ENCODE assay signal across 33 cellular contexts in genomic region chr14:39087493-39087892, GRCh38.
"Had no signal": no experiment of that assay in that cellular context is flagged by ENCODE, and none has a peak within 500 bp of the region (broad histone marks: within the 10 kb centered on the region; RNA-seq: fewer than 3 reads in every experiment).

No MANE protein-coding gene starts in this region.

- H3K9me3 Mint-ChIP-seq: activated B cell treated with CpG ODN at 0.5 μM for 24 hours; activated CD8-positive, alpha-beta T cell treated with anti-CD3 and anti-CD28 coated beads for 36 hours; activated naive CD4-positive, alpha-beta T cell treated with anti-CD3 and anti-CD28 coated beads, Interleukin-2, amount 50 U/mL, for 24 hours; activated naive CD8-positive, alpha-beta T cell treated with anti-CD3 and anti-CD28 coated beads for 36 hours; activated naive CD8-positive, alpha-beta T cell treated with anti-CD3 and anti-CD28 coated beads, Interleukin-2, amount 50 U/mL, for 24 hours; activated T-cell treated with anti-CD3 and anti-CD28 coated beads, Interleukin-2, amount 50 U/mL, for 72 hours; brain; dendritic cell treated with granulocyte-macrophage colony-stimulating factor and Interleukin-4, amounts not matched to agents 40 ng/mL and 50 ng/mL, for 4 days; T-cell; T-helper 1 cell treated with Interleukin-12 subunit alpha and Interleukin-12 subunit beta and Interleukin-4 antibody, amounts not matched to agents 30 μg/mL and 1 μg/mL, for 36 hours; T-helper 2 cell treated with Interferon-gamma antibody and Interleukin-4, amounts not matched to agents 5 μg/mL and 100 μg/mL, for 36 hours had no signal

- H3K27me3 Mint-ChIP-seq: activated B cell treated with CpG ODN at 0.5 μM for 24 hours; activated CD8-positive, alpha-beta T cell treated with anti-CD3 and anti-CD28 coated beads for 36 hours; activated naive CD4-positive, alpha-beta T cell treated with anti-CD3 and anti-CD28 coated beads, Interleukin-2, amount 50 U/mL, for 24 hours; activated naive CD8-positive, alpha-beta T cell treated with anti-CD3 and anti-CD28 coated beads for 36 hours; activated naive CD8-positive, alpha-beta T cell treated with anti-CD3 and anti-CD28 coated beads, Interleukin-2, amount 50 U/mL, for 24 hours; brain; dendritic cell treated with granulocyte-macrophage colony-stimulating factor and Interleukin-4, amounts not matched to agents 40 ng/mL and 50 ng/mL, for 4 days; T-cell had no signal

- H3K4me1 ChIP-seq: ascending aorta, breast epithelium, gastroesophageal sphincter, heart right ventricle had no signal

- H3K4me2 ChIP-seq: hepatocyte had no signal

- H3K4me3 ChIP-seq: ascending aorta, breast epithelium, cardiac muscle cell, coronary artery, dorsolateral prefrontal cortex, gastroesophageal sphincter, heart right ventricle, hepatocyte had no signal

- H3K27ac Mint-ChIP-seq: activated B cell treated with CpG ODN at 0.5 μM for 24 hours; activated naive CD8-positive, alpha-beta T cell treated with anti-CD3 and anti-CD28 coated beads, Interleukin-2, amount 50 U/mL, for 24 hours; brain; dendritic cell treated with granulocyte-macrophage colony-stimulating factor and Interleukin-4, amounts not matched to agents 40 ng/mL and 50 ng/mL, for 4 days; endodermal cell; T-cell; T-helper 1 cell treated with Interleukin-12 subunit alpha and Interleukin-12 subunit beta and Interleukin-4 antibody, amounts not matched to agents 30 μg/mL and 1 μg/mL, for 36 hours; T-helper 2 cell treated with Interferon-gamma antibody and Interleukin-4, amounts not matched to agents 5 μg/mL and 100 μg/mL, for 36 hours had no signal

- H3K4me3 Mint-ChIP-seq: activated B cell treated with CpG ODN at 0.5 μM for 24 hours; activated CD8-positive, alpha-beta T cell treated with anti-CD3 and anti-CD28 coated beads for 36 hours; activated naive CD4-positive, alpha-beta T cell treated with anti-CD3 and anti-CD28 coated beads, Interleukin-2, amount 50 U/mL, for 24 hours; activated naive CD8-positive, alpha-beta T cell treated with anti-CD3 and anti-CD28 coated beads for 36 hours; activated naive CD8-positive, alpha-beta T cell treated with anti-CD3 and anti-CD28 coated beads, Interleukin-2, amount 50 U/mL, for 24 hours; activated T-cell treated with anti-CD3 and anti-CD28 coated beads, Interleukin-2, amount 50 U/mL, for 72 hours; brain; dendritic cell treated with granulocyte-macrophage colony-stimulating factor and Interleukin-4, amounts not matched to agents 40 ng/mL and 50 ng/mL, for 4 days; endodermal cell; T-cell; T-helper 1 cell treated with Interleukin-12 subunit alpha and Interleukin-12 subunit beta and Interleukin-4 antibody, amounts not matched to agents 30 μg/mL and 1 μg/mL, for 36 hours; T-helper 2 cell treated with Interferon-gamma antibody and Interleukin-4, amounts not matched to agents 5 μg/mL and 100 μg/mL, for 36 hours had no signal

- H2AFZ ChIP-seq: hepatocyte had no signal

- H3K27me3 ChIP-seq: ascending aorta, breast epithelium, cardiac muscle cell, dorsolateral prefrontal cortex, gastroesophageal sphincter, heart right ventricle, hepatocyte had no signal

- DNase-seq: activated B cell treated with CpG ODN at 0.5 μM for 24 hours; activated CD4-positive, alpha-beta T cell treated with anti-CD3 and anti-CD28 coated beads for 48 hours; activated CD4-positive, alpha-beta T cell treated with anti-CD3 and anti-CD28 coated beads, Interleukin-2, amount 50 U/mL, for 1 hour; activated CD4-positive, alpha-beta T cell treated with anti-CD3 and anti-CD28 coated beads, Interleukin-2, amount 50 U/mL, for 48 hours; activated CD8-positive, alpha-beta memory T cell treated with anti-CD3 and anti-CD28 coated beads for 24 hours; activated CD8-positive, alpha-beta T cell treated with anti-CD3 and anti-CD28 coated beads for 36 hours; activated gamma-delta T cell; activated naive CD4-positive, alpha-beta T cell; activated naive CD8-positive, alpha-beta T cell treated with anti-CD3 and anti-CD28 coated beads for 36 hours; activated naive CD8-positive, alpha-beta T cell treated with anti-CD3 and anti-CD28 coated beads, Interleukin-2, amount 50 U/mL, for 24 hours; activated T-cell treated with anti-CD3 and anti-CD28 coated beads, Interleukin-2, amount 50 U/mL, for 72 hours; central memory CD4-positive, alpha-beta T cell; dorsolateral prefrontal cortex; effector memory CD4-positive, alpha-beta T cell; endodermal cell; foreskin fibroblast; heart right ventricle; T-cell; T1000; WERI-Rb-1 had no signal

- H3K9me3 ChIP-seq: ascending aorta, breast epithelium, gastroesophageal sphincter, heart right ventricle had no signal

- ATAC-seq: activated CD4-positive, CD25-positive, alpha-beta regulatory T cell treated with anti-CD3 and anti-CD28 coated beads, Interleukin-2, amount 50 U/mL, for 24 hours; activated CD8-positive, alpha-beta T cell treated with anti-CD3 and anti-CD28 coated beads for 36 hours; activated naive CD8-positive, alpha-beta T cell treated with anti-CD3 and anti-CD28 coated beads, Interleukin-2, amount 50 U/mL, for 24 hours; activated T-cell treated with anti-CD3 and anti-CD28 coated beads, Interleukin-2, amount 50 U/mL, for 72 hours; esophagus mucosa; gastroesophageal sphincter; heart right ventricle; T-cell had no signal

- H3K4me1 Mint-ChIP-seq: activated B cell treated with CpG ODN at 0.5 μM for 24 hours, brain had no signal

- H3K27ac ChIP-seq: ascending aorta, breast epithelium, cardiac muscle cell, coronary artery, gastroesophageal sphincter, heart right ventricle, hepatocyte, WERI-Rb-1 had no signal
